19 cellular contexts compared by ENCODE assay signal in the genomic region with DNA sequence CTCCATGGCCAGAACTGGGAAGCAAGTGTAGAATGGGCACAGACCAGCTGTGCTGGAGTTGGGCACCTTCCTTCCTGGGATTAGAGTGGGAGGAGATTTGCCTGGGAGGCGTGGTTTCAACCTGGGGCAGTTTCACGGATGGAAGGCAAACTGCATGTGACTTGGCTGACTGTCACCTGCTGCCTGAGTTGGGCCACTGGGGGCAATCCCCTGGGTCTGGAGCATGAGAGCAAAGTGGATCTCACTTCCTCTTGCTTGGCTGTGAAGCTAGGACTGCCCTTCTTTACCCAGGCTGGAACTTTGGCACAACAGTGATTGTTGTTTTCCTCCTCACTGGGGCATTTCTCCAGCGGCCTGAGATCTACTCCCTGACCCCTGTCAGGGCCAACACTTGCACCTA.
DNase-seq lines count a peak whose midpoint lies in the region; ATAC-seq, FAIRE-seq and TF ChIP-seq lines count a peak whose summit lies in the region.
"Had no signal": no experiment of that assay in that cellular context is flagged by ENCODE, and none has a peak within 500 bp of the region (broad histone marks: within the 10 kb centered on the region; RNA-seq: fewer than 3 reads in every experiment).

No MANE protein-coding gene starts in this region.

- H3K4me2 ChIP-seq in GM12878 (ENCODE audit: control insufficient read depth, insufficient read depth), result no peak overlapping the region
- H3K4me2 ChIP-seq: BLaER1 treated with 17β-estradiol and CSF1 and Interleukin-3, amounts not matched to agents 10 nM and 100 nM; KMS-11 had no signal

- no peak overlapping the region for H2AFZ ChIP-seq in GM12878 (ENCODE audit: control insufficient read depth, low read depth, low read length)

- POLR2A ChIA-PET in GM12878 (lab: Charles Lee), result no interaction called here

- no peaks in the 10 kb centered on the region for H3K27me3 ChIP-seq in GM12878 (replicated peaks in 1 of 2; ENCODE audit: control insufficient read depth in 2 of 2, insufficient read depth in 2 of 2, low read length in 1 of 2)
- H3K27me3 ChIP-seq in transverse colon, result no peaks in the 10 kb centered on the region
- H3K27me3 ChIP-seq: BLaER1 treated with 17β-estradiol and CSF1 and Interleukin-3, amounts not matched to agents 10 nM and 100 nM had no signal

- no peak for TF ChIP-seq POLR2A in GM12878 (IDR thresholded peaks at IDR 0.05; ENCODE audit: low read depth, low read length)
- no peak for TF ChIP-seq POLR2A in transverse colon (IDR thresholded peaks at IDR 0.05)

- H3K27ac Mint-ChIP-seq in natural killer cell treated with Interleukin-12 subunit alpha and Interleukin-12 subunit beta and Interleukin-15 and Interleukin-18, amount 100 ng/mL, for 72 hours, result no peak overlapping the region
- H3K27ac Mint-ChIP-seq: T-helper 2 cell treated with Interferon-gamma antibody and Interleukin-4, amounts not matched to agents 5 μg/mL and 100 μg/mL, for 36 hours had no signal

- H3K4me3 ChIP-seq in GM12865 (ENCODE audit: low read depth, low read length), result no peak overlapping the region
- no peak overlapping the region for H3K4me3 ChIP-seq in GM12878
- H3K4me3 ChIP-seq in transverse colon, result no peak overlapping the region
- H3K4me3 ChIP-seq: BLaER1 treated with 17β-estradiol and CSF1 and Interleukin-3, amounts not matched to agents 10 nM and 100 nM had no signal

- H3K9me3 ChIP-seq in GM12878 (replicated peaks; ENCODE audit: control insufficient read depth, insufficient read depth, low read length) (no peaks in the 10 kb centered on the region; the same call in 2 of the 3 replicates), transverse colon (no peaks in the 10 kb centered on the region)

- intact Hi-C loops in GM12878 (cut with micrococcal nuclease; ENCODE audit: unreplicated experiment) (no loop called here), transverse colon (cut with DNase I; ENCODE audit: low total_unique reads) (no loop called here)

- H3K4me3 Mint-ChIP-seq in natural killer cell treated with Interleukin-12 subunit alpha and Interleukin-12 subunit beta and Interleukin-15 and Interleukin-18, amount 100 ng/mL, for 72 hours, result no peak overlapping the region
- H3K4me3 Mint-ChIP-seq: CD8-positive, alpha-beta memory T cell; T-helper 2 cell treated with Interferon-gamma antibody and Interleukin-4, amounts not matched to agents 5 μg/mL and 100 μg/mL, for 36 hours had no signal

- TF ChIP-seq RAD21 in GM12878 (IDR thresholded peaks at IDR 0.05; ENCODE audit: insufficient read depth, low read depth, low read length), result no peak

- H3K9ac ChIP-seq in GM12878 (ENCODE audit: control insufficient read depth, insufficient read depth, low read length), result no peak overlapping the region
- H3K9ac ChIP-seq: BLaER1 treated with 17β-estradiol and CSF1 and Interleukin-3, amounts not matched to agents 10 nM and 100 nM; KMS-11 had no signal

- H4K20me1 ChIP-seq in GM12878 (ENCODE audit: control insufficient read depth, insufficient read depth), result no peaks in the 10 kb centered on the region
- H4K20me1 ChIP-seq: BLaER1 treated with 17β-estradiol and CSF1 and Interleukin-3, amounts not matched to agents 10 nM and 100 nM had no signal

- SMC1A ChIA-PET in GM12878 (lab: Charles Lee; ENCODE audit: uncharacterized antibody, unreplicated experiment), result interaction anchor here (0.9 to 1.6 kb wide), 2 partner anchors 8 to 11 kb away, joined by 3 to 6 read pairs; no protein-coding TSS in a partner anchor

- H3K4me1 Mint-ChIP-seq in natural killer cell treated with Interleukin-12 subunit alpha and Interleukin-12 subunit beta and Interleukin-15 and Interleukin-18, amount 100 ng/mL, for 72 hours (ENCODE audit: low read depth in 2 of 2), result no peaks in the 10 kb centered on the region
- H3K4me1 Mint-ChIP-seq: CD8-positive, alpha-beta memory T cell had no signal

- no peak for FAIRE-seq in GM12878 (lab: Jason Lieb, UNC)
- FAIRE-seq: H54 had no signal

- RAD21 ChIA-PET in GM12878 (lab: Charles Lee; ENCODE audit: unreplicated experiment), result interaction anchor here (1.3 kb wide), 1 partner anchor 23 kb away, joined by 3 read pairs; no protein-coding TSS in a partner anchor

- TF ChIP-seq CTCF in GM12865 (IDR thresholded peaks at IDR 0.05; ENCODE audit: insufficient read depth, low read depth, low read length, missing control alignments) (no peak), GM12878 (IDR thresholded peaks at IDR 0.05 in 2 of 3, conservative IDR thresholded peaks at IDR 0.05 in 1 of 3; ENCODE audit: control insufficient read depth in 2 of 3, extremely low read depth in 1 of 3, insufficient read depth in 1 of 3, low read depth in 3 of 3, low read length in 3 of 3) (no peak), transverse colon (IDR thresholded peaks at IDR 0.05) (no peak)

- no peaks in the 10 kb centered on the region for H3K27me3 Mint-ChIP-seq in natural killer cell treated with Interleukin-12 subunit alpha and Interleukin-12 subunit beta and Interleukin-15 and Interleukin-18, amount 100 ng/mL, for 72 hours
- H3K27me3 Mint-ChIP-seq: CD8-positive, alpha-beta memory T cell had no signal

- H3K4me1 ChIP-seq in GM12878 (ENCODE audit: control insufficient read depth, insufficient read depth, low read length) (no peaks in the 10 kb centered on the region), transverse colon (no peaks in the 10 kb centered on the region)
- H3K4me1 ChIP-seq: BLaER1 treated with 17β-estradiol and CSF1 and Interleukin-3, amounts not matched to agents 10 nM and 100 nM had no signal

- in situ Hi-C loops in GM12878 (cut with MboI), result no loop called here
- in situ Hi-C loops in transverse colon (cut with MboI; ENCODE audit: low pct_ligation_motif_present in 1 of 4, low pct_unique_long_range_greater_than_20kb in 1 of 4, low sequenced_read_pairs in 3 of 4), result no loop called here

- 15% methylated on average over 3 of the region's 3 CpGs for WGBS in GM12878 (ENCODE audit: insufficient coverage, insufficient replicate concordance, low lambda C conversion rate, missing lambda C conversion rate)
- WGBS in transverse colon (ENCODE audit: low coverage in 1 of 2), 2 donors, result 71 to 79% methylated on average over 1 to 3 of the region's 3 CpGs

- H3K27ac ChIP-seq in GM12878 (ENCODE audit: control insufficient read depth, insufficient read depth) (no peak overlapping the region), transverse colon (no peak overlapping the region)
- H3K27ac ChIP-seq: BLaER1 treated with 17β-estradiol and CSF1 and Interleukin-3, amounts not matched to agents 10 nM and 100 nM; KMS-11 had no signal

- H3K79me2 ChIP-seq in GM12878 (ENCODE audit: control insufficient read depth, insufficient read depth, low read length), result no peaks in the 10 kb centered on the region

- TF ChIP-seq EP300 in GM12878 (IDR thresholded peaks at IDR 0.05; ENCODE audit: borderline replicate concordance in 1 of 2, control insufficient read depth in 1 of 2, low read depth in 2 of 2, low read length in 2 of 2), result no peak
- TF ChIP-seq EP300 in transverse colon (IDR thresholded peaks at IDR 0.05; ENCODE audit: low read depth), result no peak

- peaks cover 9% of the 10 kb centered on the region for H3K9me3 Mint-ChIP-seq in natural killer cell treated with Interleukin-12 subunit alpha and Interleukin-12 subunit beta and Interleukin-15 and Interleukin-18, amount 100 ng/mL, for 72 hours

- CTCF ChIA-PET in GM12878 (lab: Yijun Ruan, JAX), result no interaction called here

- H3K36me3 ChIP-seq in GM12878 (ENCODE audit: control insufficient read depth in 2 of 2, insufficient read depth in 2 of 2, low read length in 1 of 2), result no peaks in the 10 kb centered on the region
- H3K36me3 ChIP-seq in transverse colon, result no peaks in the 10 kb centered on the region
- H3K36me3 ChIP-seq: BLaER1 treated with 17β-estradiol and CSF1 and Interleukin-3, amounts not matched to agents 10 nM and 100 nM had no signal

- no TSS peak for BruUV-seq in GM12878 (replicated peaks; lab: Mats Ljungman, UMichigan)

- DNase-seq in GM12865 (ENCODE audit: low read depth) (peak; percentile 1), GM12878 (ENCODE audit: low read depth, low spot score) (no peak), HPDE6-E6E7 (ENCODE audit: extremely low spot score) (no peak), transverse colon (no peak)
- no peak for DNase-seq in natural killer cell treated with Interleukin-12 subunit alpha and Interleukin-12 subunit beta and Interleukin-15 and Interleukin-18, amount 100 ng/mL, for 72 hours (ENCODE audit: low spot score)
- DNase-seq: CD8-positive, alpha-beta memory T cell; GF-D8; NCI-H1048; NCI-H1436 treated with DMSO at 0.1 percent for 48 hours; NCI-H2029 treated with DMSO at 0.1 percent for 48 hours; NCI-H510A treated with DMSO at 0.1 percent for 48 hours had no signal

- ATAC-seq in GM19025 (IDR thresholded peaks at IDR 0.05; ENCODE audit: low read depth, unreplicated experiment) (peak; percentile 70), HG02610 (IDR thresholded peaks at IDR 0.05; ENCODE audit: unreplicated experiment) (peak; percentile 78), GM12878 (peak; percentile 95), GM18867 (IDR thresholded peaks at IDR 0.05; ENCODE audit: unreplicated experiment) (no peak)
- no peak for ATAC-seq in natural killer cell treated with Interleukin-12 subunit alpha and Interleukin-12 subunit beta and Interleukin-15 and Interleukin-18, amount 100 ng/mL, for 72 hours
- ATAC-seq: Panc1 had no signal

- peaks cover 4% of the 10 kb centered on the region for H3K36me3 Mint-ChIP-seq in natural killer cell treated with Interleukin-12 subunit alpha and Interleukin-12 subunit beta and Interleukin-15 and Interleukin-18, amount 100 ng/mL, for 72 hours
- H3K36me3 Mint-ChIP-seq: CD8-positive, alpha-beta memory T cell had no signal

TF ChIP-seq in GM12878, 131 proteins besides CTCF, POLR2A, EP300 and RAD21 (continues in another document):
- TF ChIP-seq EED (IDR thresholded peaks at IDR 0.05; ENCODE audit: low read depth), result no peak

Comparison
In these comparisons a context has a peak if more than half of its experiments do, and no peak if none do; other contexts are left out.
1. ATAC-seq: peak in GM19025 (single experiment), HG02610 (single experiment) and GM12878 (single experiment); none in natural killer cell treated with Interleukin-12 subunit alpha and Interleukin-12 subunit beta and Interleukin-15 and Interleukin-18, amount 100 ng/mL, for 72 hours (0 of 2) and GM18867 (single experiment).